16 cellular contexts compared by ENCODE assay signal in the genomic region with DNA sequence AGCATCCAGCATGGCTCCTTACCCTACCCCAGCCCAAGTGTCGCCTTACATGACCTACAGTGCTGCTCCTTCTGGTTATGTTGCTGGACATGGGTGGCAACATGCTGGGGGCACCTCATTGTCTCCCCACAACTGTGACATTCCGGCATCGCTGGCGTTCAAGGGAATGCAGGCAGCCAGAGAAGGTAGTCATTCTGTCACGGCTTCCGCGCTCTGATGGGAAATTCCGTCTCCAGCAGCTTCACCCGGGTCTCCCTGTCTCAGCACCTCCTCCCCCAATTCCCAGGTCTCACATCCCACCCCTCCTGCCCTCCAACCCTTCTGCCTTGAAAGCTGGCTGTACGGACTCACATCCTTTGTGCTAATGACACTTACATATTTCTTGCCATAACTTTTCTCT. TPM values are rescaled to one million over a fixed set of nuclear protein-coding genes. Genes with fewer than 3 reads are reported as not detected.
"Had no signal": no experiment of that assay in that cellular context is flagged by ENCODE, and none has a peak within 500 bp of the region (broad histone marks: within the 10 kb centered on the region; RNA-seq: fewer than 3 reads in every experiment).

No MANE protein-coding gene starts in this region.

- H3K27ac Mint-ChIP-seq: activated naive CD4-positive, alpha-beta T cell treated with anti-CD3 and anti-CD28 coated beads for 36 hours; activated naive CD8-positive, alpha-beta T cell treated with anti-CD3 and anti-CD28 coated beads, Interleukin-2, amount 50 U/mL, for 24 hours; activated T-helper 2 cell treated with anti-CD3 and anti-CD28 coated beads, Interferon-gamma antibody, Interleukin-2, Interleukin-4, amounts not matched to agents 10 μg/mL and 5 μg/mL and 100 μg/mL, durations not matched to agents 14 hours and 24 hours and 36 hours; immature natural killer cell; nephron; stimulated activated memory B cell treated with anti-CD40 and anti-IgM and Interleukin-4, amounts not matched to agents 10 μg/mL and 1 μg/mL and 100 μg/mL, for 72 hours had no signal

- H3K27me3 ChIP-seq: thyroid gland had no signal

- H3K36me3 Mint-ChIP-seq: immature natural killer cell; stimulated activated memory B cell treated with anti-CD40 and anti-IgM and Interleukin-4, amounts not matched to agents 10 μg/mL and 1 μg/mL and 100 μg/mL, for 72 hours had no signal

- H3K4me3 Mint-ChIP-seq: activated naive CD4-positive, alpha-beta T cell treated with anti-CD3 and anti-CD28 coated beads for 36 hours; activated naive CD8-positive, alpha-beta T cell treated with anti-CD3 and anti-CD28 coated beads, Interleukin-2, amount 50 U/mL, for 24 hours; immature natural killer cell; nephron; stimulated activated memory B cell treated with anti-CD40 and anti-IgM and Interleukin-4, amounts not matched to agents 10 μg/mL and 1 μg/mL and 100 μg/mL, for 72 hours had no signal

- H3K4me1 ChIP-seq: breast epithelium, thyroid gland had no signal

- H3K9me3 Mint-ChIP-seq: activated naive CD4-positive, alpha-beta T cell treated with anti-CD3 and anti-CD28 coated beads for 36 hours; activated naive CD8-positive, alpha-beta T cell treated with anti-CD3 and anti-CD28 coated beads, Interleukin-2, amount 50 U/mL, for 24 hours; activated T-helper 2 cell treated with anti-CD3 and anti-CD28 coated beads, Interferon-gamma antibody, Interleukin-2, Interleukin-4, amounts not matched to agents 10 μg/mL and 5 μg/mL and 100 μg/mL, durations not matched to agents 14 hours and 24 hours and 36 hours; nephron; stimulated activated memory B cell treated with anti-CD40 and anti-IgM and Interleukin-4, amounts not matched to agents 10 μg/mL and 1 μg/mL and 100 μg/mL, for 72 hours had no signal

- H3K27ac ChIP-seq: breast epithelium, hepatocyte, thyroid gland had no signal

- DNase-seq: activated CD4-positive, alpha-beta T cell treated with anti-CD3 and anti-CD28 coated beads, Interleukin-2, amount 50 U/mL, for 4 hours; activated CD4-positive, CD25-positive, alpha-beta regulatory T cell treated with anti-CD3 and anti-CD28 coated beads, Interleukin-2, amount 50 U/mL, for 72 hours; activated naive CD4-positive, alpha-beta T cell treated with anti-CD3 and anti-CD28 coated beads for 36 hours; activated naive CD8-positive, alpha-beta T cell treated with anti-CD3 and anti-CD28 coated beads, Interleukin-2, amount 50 U/mL, for 24 hours; aorta; dermis blood vessel endothelial cell; erythroblast; immature natural killer cell; T-helper 1 cell; T1000; thyroid gland had no signal

- H3K27me3 Mint-ChIP-seq: stimulated activated memory B cell treated with anti-CD40 and anti-IgM and Interleukin-4, amounts not matched to agents 10 μg/mL and 1 μg/mL and 100 μg/mL, for 72 hours had no signal

- H3K9me3 ChIP-seq: breast epithelium, thyroid gland had no signal

- H3K36me3 ChIP-seq: breast epithelium, thyroid gland had no signal

- H3K4me3 ChIP-seq: breast epithelium, hepatocyte, thyroid gland had no signal

- H3K4me1 Mint-ChIP-seq: activated naive CD8-positive, alpha-beta T cell treated with anti-CD3 and anti-CD28 coated beads, Interleukin-2, amount 50 U/mL, for 24 hours; immature natural killer cell; nephron; stimulated activated memory B cell treated with anti-CD40 and anti-IgM and Interleukin-4, amounts not matched to agents 10 μg/mL and 1 μg/mL and 100 μg/mL, for 72 hours had no signal

- ATAC-seq: activated naive CD8-positive, alpha-beta T cell treated with anti-CD3 and anti-CD28 coated beads, Interleukin-2, amount 50 U/mL, for 24 hours; stimulated activated memory B cell treated with anti-CD40 and anti-IgM and Interleukin-4, amounts not matched to agents 10 μg/mL and 1 μg/mL and 100 μg/mL, for 72 hours had no signal

RNA-seq across cellular contexts. Expression of a gene that starts 14.6 kb away (rescaled TPM):
- total RNA-seq: activated naive CD4-positive, alpha-beta T cell treated with anti-CD3 and anti-CD28 coated beads for 36 hours; activated T-helper 2 cell treated with anti-CD3 and anti-CD28 coated beads, Interferon-gamma antibody, Interleukin-2, Interleukin-4, amounts not matched to agents 10 μg/mL and 5 μg/mL and 100 μg/mL, durations not matched to agents 14 hours and 24 hours and 36 hours; dermis blood vessel endothelial cell had no signal
